16 cellular contexts compared by ENCODE assay signal in genomic region chr12:112401903-112402498, GRCh38.
"Had no signal": no experiment of that assay in that cellular context is flagged by ENCODE, and none has a peak within 500 bp of the region (broad histone marks: within the 10 kb centered on the region; RNA-seq: fewer than 3 reads in every experiment).

No MANE protein-coding gene starts in this region.

- FAIRE-seq: endothelial cell of umbilical vein had no signal

- H3K9me3 Mint-ChIP-seq: activated naive CD8-positive, alpha-beta T cell treated with anti-CD3 and anti-CD28 coated beads for 36 hours; activated T-helper 17 cell treated with anti-CD3 and anti-CD28 coated beads, Interleukin-2, amount 50 U/mL, for 72 hours had no signal

- H3K27ac Mint-ChIP-seq: activated naive CD8-positive, alpha-beta T cell treated with anti-CD3 and anti-CD28 coated beads for 36 hours; activated T-helper 17 cell treated with anti-CD3 and anti-CD28 coated beads, Interleukin-2, amount 50 U/mL, for 72 hours had no signal

- ATAC-seq: activated T-helper 17 cell treated with anti-CD3 and anti-CD28 coated beads, Interleukin-2, amount 50 U/mL, for 72 hours; left ventricle myocardium superior had no signal

- H3K4me3 ChIP-seq: cardiac muscle cell, stomach, vagina had no signal

- H3K9me3 ChIP-seq: stomach, vagina had no signal

- DNase-seq: activated CD4-positive, alpha-beta T cell treated with anti-CD3 and anti-CD28 coated beads, Interleukin-2, amount 50 U/mL, for 1 hour; activated CD8-positive, alpha-beta memory T cell treated with anti-CD3 and anti-CD28 coated beads for 24 hours; activated naive CD4-positive, alpha-beta T cell; activated naive CD8-positive, alpha-beta T cell treated with anti-CD3 and anti-CD28 coated beads for 36 hours; amniotic stem cell; dermis blood vessel endothelial cell; effector memory CD4-positive, alpha-beta T cell; left ventricle myocardium superior; retina; stimulated activated CD4-positive, alpha-beta T cell treated with anti-CD3 and anti-CD28 coated beads, Interleukin-2, amount 100 ng/mL, for 24 hours; stomach; trophoblast cell had no signal

- H3K27me3 ChIP-seq: cardiac muscle cell, stomach, vagina had no signal

- H3K4me3 Mint-ChIP-seq: activated naive CD8-positive, alpha-beta T cell treated with anti-CD3 and anti-CD28 coated beads for 36 hours; activated T-helper 17 cell treated with anti-CD3 and anti-CD28 coated beads, Interleukin-2, amount 50 U/mL, for 72 hours had no signal

- H3K27me3 Mint-ChIP-seq: activated naive CD8-positive, alpha-beta T cell treated with anti-CD3 and anti-CD28 coated beads for 36 hours; activated T-helper 17 cell treated with anti-CD3 and anti-CD28 coated beads, Interleukin-2, amount 50 U/mL, for 72 hours had no signal

- H3K27ac ChIP-seq: cardiac muscle cell, stomach, vagina had no signal
